In genomic region chr6:116393430-116393829, GRCh38 we compare ENCODE assay signal across 9 cellular contexts. TPM values are rescaled to one million over a fixed set of nuclear protein-coding genes. Genes with fewer than 3 reads are reported as not detected.
DNase-seq lines count a peak whose midpoint lies in the region; ATAC-seq and TF ChIP-seq lines count a peak whose summit lies in the region.
"Had no signal": no experiment of that assay in that cellular context is flagged by ENCODE, and none has a peak within 500 bp of the region (broad histone marks: within the 10 kb centered on the region; RNA-seq: fewer than 3 reads in every experiment).

No MANE protein-coding gene starts in this region.

- intact Hi-C loops in naive thymus-derived CD4-positive, alpha-beta T cell (cut with micrococcal nuclease), result loop anchor here in 1 of 2 donors (2.0 to 5.0 kb wide), 2 partner anchors 23 to 139 kb away; partner anchors contain the start of gene DSE

- no peaks in the 10 kb centered on the region for H3K9me3 ChIP-seq in adipocyte (ENCODE audit: control insufficient read depth, low read length)
- H3K9me3 ChIP-seq in naive thymus-derived CD4-positive, alpha-beta T cell (ENCODE audit: control insufficient read depth in 2 of 3, low read length in 3 of 3), result no peaks in the 10 kb centered on the region

- no peaks in the 10 kb centered on the region for H3K27me3 ChIP-seq in adipocyte (replicated peaks; ENCODE audit: control insufficient read depth, insufficient read depth, low read length)
- no peaks in the 10 kb centered on the region for H3K27me3 ChIP-seq in naive thymus-derived CD4-positive, alpha-beta T cell (ENCODE audit: control insufficient read depth in 2 of 2, insufficient read depth in 2 of 2, low read length in 2 of 2)

- H3K27me3 Mint-ChIP-seq in naive thymus-derived CD4-positive, alpha-beta T cell, result no peaks in the 10 kb centered on the region
- H3K27me3 Mint-ChIP-seq: activated naive CD8-positive, alpha-beta T cell treated with anti-CD3 and anti-CD28 coated beads for 36 hours had no signal

- no peaks in the 10 kb centered on the region for H3K9me3 Mint-ChIP-seq in naive thymus-derived CD4-positive, alpha-beta T cell
- H3K9me3 Mint-ChIP-seq in activated naive CD4-positive, alpha-beta T cell treated with anti-CD3 and anti-CD28 coated beads, Interleukin-2, amount 50 U/mL, for 72 hours, result no peaks in the 10 kb centered on the region
- H3K9me3 Mint-ChIP-seq: activated naive CD8-positive, alpha-beta T cell treated with anti-CD3 and anti-CD28 coated beads for 36 hours had no signal

- peak overlapping the region in 1 of 10 donors; percentile 6 for H3K4me3 Mint-ChIP-seq in naive thymus-derived CD4-positive, alpha-beta T cell
- H3K4me3 Mint-ChIP-seq: activated naive CD8-positive, alpha-beta T cell treated with anti-CD3 and anti-CD28 coated beads for 36 hours had no signal

- H3K27ac ChIP-seq in naive thymus-derived CD4-positive, alpha-beta T cell (ENCODE audit: low read depth, low read length), result no peak overlapping the region

- no peak for DNase-seq in GM12864 (ENCODE audit: low read depth)
- peak; percentile 15 for DNase-seq in adipocyte (ENCODE audit: low read depth)
- DNase-seq in naive thymus-derived CD4-positive, alpha-beta T cell, result no peak
- DNase-seq in GF-D8 (lab: John Stamatoyannopoulos, UW), result no peak
- DNase-seq in activated naive CD4-positive, alpha-beta T cell treated with anti-CD3 and anti-CD28 coated beads, Interleukin-2, amount 50 U/mL, for 72 hours (ENCODE audit: low spot score in 2 of 2), result no peak
- DNase-seq in stimulated activated naive CD4-positive, alpha-beta T cell treated with Interleukin-2 at 50 U/mL for 16 hours (lab: John Stamatoyannopoulos, UW), result no peak
- DNase-seq in stimulated activated CD8-positive, alpha-beta memory T cell treated with anti-CD3 and anti-CD28 coated beads, Interleukin-4, amount 100 ng/mL, for 48 hours, result no peak
- DNase-seq: activated naive CD8-positive, alpha-beta T cell treated with anti-CD3 and anti-CD28 coated beads for 36 hours had no signal

- no peaks in the 10 kb centered on the region for H3K36me3 Mint-ChIP-seq in naive thymus-derived CD4-positive, alpha-beta T cell
- H3K36me3 Mint-ChIP-seq in activated naive CD4-positive, alpha-beta T cell treated with anti-CD3 and anti-CD28 coated beads, Interleukin-2, amount 50 U/mL, for 72 hours, result no peaks in the 10 kb centered on the region
- H3K36me3 Mint-ChIP-seq: activated naive CD8-positive, alpha-beta T cell treated with anti-CD3 and anti-CD28 coated beads for 36 hours had no signal

- peaks cover 5 to 28% (median 17%) of the 10 kb centered on the region in 7 donors for H3K4me1 Mint-ChIP-seq in naive thymus-derived CD4-positive, alpha-beta T cell

- no peak overlapping the region for H3K9ac ChIP-seq in adipocyte (ENCODE audit: low read length)

- TF ChIP-seq CTCF in GM12864 (IDR thresholded peaks at IDR 0.05; ENCODE audit: low read depth, low read length, missing control alignments), result peak; percentile 32

- peaks cover 3% of the 10 kb centered on the region for H3K36me3 ChIP-seq in adipocyte (ENCODE audit: control insufficient read depth, insufficient read depth, low read length, severe bottlenecking)
- H3K36me3 ChIP-seq in naive thymus-derived CD4-positive, alpha-beta T cell (ENCODE audit: control insufficient read depth in 2 of 3, insufficient read depth in 3 of 3, low read length in 3 of 3), result no peaks in the 10 kb centered on the region

- CTCF ChIA-PET in naive thymus-derived CD4-positive, alpha-beta T cell (lab: Charles Lee), result no interaction called here

- ATAC-seq in HG02642 (IDR thresholded peaks at IDR 0.05; ENCODE audit: poor library complexity, unreplicated experiment), result peak; percentile 29
- peak; percentile 40 for ATAC-seq in naive thymus-derived CD4-positive, alpha-beta T cell
- ATAC-seq in activated naive CD4-positive, alpha-beta T cell treated with anti-CD3 and anti-CD28 coated beads, Interleukin-2, amount 50 U/mL, for 72 hours, result no peak

- no peak overlapping the region for H3K4me3 ChIP-seq in GM12864 (ENCODE audit: low read depth, low read length)
- H3K4me3 ChIP-seq in adipocyte (ENCODE audit: low read length), result no peak overlapping the region
- H3K4me3 ChIP-seq in naive thymus-derived CD4-positive, alpha-beta T cell (ENCODE audit: low read length), result no peak overlapping the region

- H3K27ac Mint-ChIP-seq in naive thymus-derived CD4-positive, alpha-beta T cell, result peak overlapping the region in 1 of 9 donors; percentile 58
- no peak overlapping the region for H3K27ac Mint-ChIP-seq in activated naive CD4-positive, alpha-beta T cell treated with anti-CD3 and anti-CD28 coated beads, Interleukin-2, amount 50 U/mL, for 72 hours
- H3K27ac Mint-ChIP-seq: activated naive CD8-positive, alpha-beta T cell treated with anti-CD3 and anti-CD28 coated beads for 36 hours had no signal

- peaks cover 54% of the 10 kb centered on the region for H3K4me1 ChIP-seq in adipocyte (ENCODE audit: control insufficient read depth, insufficient read depth, low read length)
- peaks cover 0 to 8% of the 10 kb centered on the region in 2 donors for H3K4me1 ChIP-seq in naive thymus-derived CD4-positive, alpha-beta T cell (ENCODE audit: control insufficient read depth in 2 of 2, insufficient read depth in 2 of 2, low read length in 2 of 2)

- POLR2A ChIA-PET in naive thymus-derived CD4-positive, alpha-beta T cell (lab: Charles Lee), result no interaction called here

RNA-seq across cellular contexts. Expression of gene DSE, which starts 22.7 kb away (rescaled TPM):
- total RNA-seq in naive thymus-derived CD4-positive, alpha-beta T cell, result 10 to 100 TPM in 2 of 5 experiments, 1 to 10 TPM in 3; 3.2 to 23.0 (median 7.7) TPM
- 1 to 10 TPM; 4.4 to 4.8 TPM for polyA plus RNA-seq in naive thymus-derived CD4-positive, alpha-beta T cell
- total RNA-seq in activated naive CD4-positive, alpha-beta T cell treated with anti-CD3 and anti-CD28 coated beads, Interleukin-2, amount 50 U/mL, for 72 hours, result 1 to 10 TPM; 5.8 to 6.0 TPM

Comparison
In these comparisons a context has a peak if more than half of its experiments do, and no peak if none do; other contexts are left out.
1. ATAC-seq: peak in HG02642 (single experiment) and naive thymus-derived CD4-positive, alpha-beta T cell (single experiment); none in activated naive CD4-positive, alpha-beta T cell treated with anti-CD3 and anti-CD28 coated beads, Interleukin-2, amount 50 U/mL, for 72 hours (0 of 2).